In the genomic region with DNA sequence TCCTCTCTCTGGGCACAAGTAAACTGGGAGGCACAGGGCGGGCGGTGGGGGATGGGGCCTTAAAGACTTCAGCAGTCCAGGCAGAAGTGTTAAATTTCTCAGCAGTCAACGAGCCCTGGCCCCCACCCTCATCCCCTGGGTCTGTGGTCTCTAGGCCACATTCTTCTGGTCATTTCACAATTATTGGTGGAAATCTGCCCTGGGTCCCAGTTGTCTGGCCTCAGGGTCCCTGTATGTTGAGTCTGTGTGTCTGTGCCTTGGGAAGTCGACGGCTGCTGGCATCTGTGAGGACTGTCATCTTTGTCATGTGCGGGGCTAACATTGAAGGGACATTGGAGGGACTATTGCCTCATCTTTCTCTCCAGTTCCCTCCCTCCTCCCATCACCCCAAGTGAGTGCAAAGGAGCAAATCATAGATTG, we compare ENCODE assay signal across 9 cellular contexts. TPM values are rescaled to one million over a fixed set of nuclear protein-coding genes. Genes with fewer than 3 reads are reported as not detected.
A peak's percentile ranks its signal among the peaks of the same experiment; 100 is the strongest.
DNase-seq lines count a peak whose midpoint lies in the region; ATAC-seq, FAIRE-seq and TF ChIP-seq lines count a peak whose summit lies in the region.
"Had no signal": no experiment of that assay in that cellular context is flagged by ENCODE, and none has a peak within 500 bp of the region (broad histone marks: within the 10 kb centered on the region; RNA-seq: fewer than 3 reads in every experiment).

No MANE protein-coding gene starts in this region.

- H3K4me1 ChIP-seq in Caco-2 (peaks cover 19% of the 10 kb centered on the region), Panc1 (ENCODE audit: control insufficient read depth, insufficient read depth, low read length) (peaks cover 14% of the 10 kb centered on the region), gastroesophageal sphincter (peaks cover 6 to 85% (median 26%) of the 10 kb centered on the region in 3 donors), rectal smooth muscle tissue (ENCODE audit: control insufficient read depth, insufficient read depth, low read length) (peaks cover 38% of the 10 kb centered on the region)

- H3K9ac ChIP-seq in rectal smooth muscle tissue (ENCODE audit: low read length): no peak overlapping the region

- TF ChIP-seq EP300 in gastroesophageal sphincter (IDR thresholded peaks at IDR 0.05): no peak

- H3K4me3 Mint-ChIP-seq in Caco-2 (ENCODE audit: unreplicated experiment): peak overlapping the region; percentile 76

- no peak for TF ChIP-seq CTCF in Caco-2 (IDR thresholded peaks at IDR 0.05; ENCODE audit: insufficient read depth in 1 of 2, low read depth in 1 of 2, low read length in 1 of 2, severe bottlenecking in 1 of 2, unreplicated experiment in 1 of 2)
- TF ChIP-seq CTCF in Panc1 (IDR thresholded peaks at IDR 0.05): no peak
- no peak for TF ChIP-seq CTCF in gastroesophageal sphincter (IDR thresholded peaks at IDR 0.05)

- H3K36me3 ChIP-seq in Caco-2 (ENCODE audit: control insufficient read depth, insufficient read depth, low read length) (no peaks in the 10 kb centered on the region), Panc1 (ENCODE audit: control insufficient read depth, insufficient read depth, low read length) (no peaks in the 10 kb centered on the region), gastroesophageal sphincter (no peaks in the 10 kb centered on the region), rectal smooth muscle tissue (ENCODE audit: control insufficient read depth, insufficient read depth, low read length) (no peaks in the 10 kb centered on the region)

- H3K27me3 Mint-ChIP-seq in Caco-2 (ENCODE audit: insufficient read depth, unreplicated experiment): no peaks in the 10 kb centered on the region

- POLR2A ChIA-PET in Caco-2 (lab: Charles Lee) (no interaction called here), Panc1 (lab: Charles Lee) (no interaction called here)

- ATAC-seq in Panc1 (no peak), gastroesophageal sphincter (no peak)

- CTCF ChIA-PET in Caco-2 (lab: Charles Lee) (no interaction called here), Panc1 (lab: Charles Lee) (no interaction called here)

- no peak overlapping the region for H3K27ac Mint-ChIP-seq in Caco-2 (ENCODE audit: unreplicated experiment)

- no peak overlapping the region for H3K27ac ChIP-seq in Panc1 (ENCODE audit: low read length)
- peak overlapping the region; percentile 85 to 92 (median 88) for H3K27ac ChIP-seq in gastroesophageal sphincter
- H3K27ac ChIP-seq in rectal smooth muscle tissue (ENCODE audit: low read depth, low read length): peak overlapping the region; percentile 89

- no peak for TF ChIP-seq POLR2A in gastroesophageal sphincter (IDR thresholded peaks at IDR 0.05)

- DNase-seq in Caco-2: no peak
- DNase-seq in Panc1 (ENCODE audit: low read depth, low spot score): no peak
- no peak for DNase-seq in NCI-H2029 treated with DMSO at 0.1 percent for 48 hours (lab: John Stamatoyannopoulos, UW)
- DNase-seq in globus pallidus (ENCODE audit: low spot score): no peak
- no peak for DNase-seq in RCC 7860 (ENCODE audit: low spot score)
- no peak for DNase-seq in medulla oblongata (ENCODE audit: extremely low spot score)

- in situ Hi-C loops in Panc1 (cut with HindIII; ENCODE audit: low pct_unique_long_range_greater_than_20kb, low sequenced_read_pairs): no loop called here

- no TSS peak for BruUV-seq in Caco-2 (replicated peaks; lab: Mats Ljungman, UMichigan)
- BruUV-seq in Panc1 (replicated peaks; lab: Mats Ljungman, UMichigan): no TSS peak

- H3K27me3 ChIP-seq in Caco-2 (replicated peaks; ENCODE audit: control insufficient read depth, insufficient read depth, low read length): no peaks in the 10 kb centered on the region
- no peaks in the 10 kb centered on the region; the same call in 1 of the 2 replicates for H3K27me3 ChIP-seq in Panc1 (ENCODE audit: control insufficient read depth, insufficient read depth, low read length)
- no peaks in the 10 kb centered on the region for H3K27me3 ChIP-seq in gastroesophageal sphincter
- peaks cover 7% of the 10 kb centered on the region for H3K27me3 ChIP-seq in rectal smooth muscle tissue (ENCODE audit: control insufficient read depth, insufficient read depth, low read length)

- H3K36me3 Mint-ChIP-seq in Caco-2 (ENCODE audit: insufficient read depth, unreplicated experiment): no peaks in the 10 kb centered on the region

- H3K9me3 Mint-ChIP-seq in Caco-2 (ENCODE audit: unreplicated experiment): no peaks in the 10 kb centered on the region

- intact Hi-C loops in Caco-2 (cut with micrococcal nuclease; ENCODE audit: unreplicated experiment): loop anchor here (1.0 to 5.0 kb wide), 3 partner anchors 106 to 183 kb away; no protein-coding TSS in a partner anchor
- intact Hi-C loops in Panc1 (cut with micrococcal nuclease; ENCODE audit: unreplicated experiment): loop anchor here (5.0 kb wide), 3 partner anchors 49 to 184 kb away; no protein-coding TSS in a partner anchor

- FAIRE-seq in RCC 7860 (lab: Jason Lieb, UNC): no peak
- FAIRE-seq: frontal cortex had no signal

- no peak overlapping the region for H3K4me3 ChIP-seq in Caco-2 (ENCODE audit: low read depth, low read length)
- peak overlapping the region; percentile 51 to 69 for H3K4me3 ChIP-seq in Panc1 (ENCODE audit: low read depth in 2 of 2, low read length in 2 of 2)
- H3K4me3 ChIP-seq in gastroesophageal sphincter: peak overlapping the region; percentile 68 to 91
- peak overlapping the region; percentile 71 for H3K4me3 ChIP-seq in rectal smooth muscle tissue (ENCODE audit: low read length)

- no peaks in the 10 kb centered on the region for H3K9me3 ChIP-seq in Caco-2
- no peaks in the 10 kb centered on the region for H3K9me3 ChIP-seq in Panc1 (ENCODE audit: control insufficient read depth, insufficient read depth, low read depth, low read length)
- H3K9me3 ChIP-seq in gastroesophageal sphincter: no peaks in the 10 kb centered on the region

- 20 to 44% methylated on average over 2 of the region's 6 CpGs for WGBS in gastroesophageal sphincter (ENCODE audit: low coverage in 1 of 2), 2 donors

- peaks cover 8% of the 10 kb centered on the region for H3K4me1 Mint-ChIP-seq in Caco-2 (ENCODE audit: low read depth, unreplicated experiment)

RNA-seq across cellular contexts. Expression of gene TSPAN18, which starts 1.7 kb away (rescaled TPM):
- total RNA-seq in Caco-2 (2022): 5.9 and 7.4 TPM in 2 replicates
- total RNA-seq in Panc1 (2021; ENCODE audit: unreplicated experiment): 21.3 TPM
- polyA plus RNA-seq in Panc1 (2012; ENCODE audit: insufficient read length): 16.7 TPM
- 10 to 100 TPM; 31.1 to 74.6 (median 34.7) TPM for total RNA-seq in gastroesophageal sphincter
